In genomic region chr5:16465544-16466432, GRCh38 we compare ENCODE assay signal across 1 cellular context.
A peak's percentile ranks its signal among the peaks of the same experiment; 100 is the strongest.
TF ChIP-seq lines count a peak whose summit lies in the region.

A gene with protein sequence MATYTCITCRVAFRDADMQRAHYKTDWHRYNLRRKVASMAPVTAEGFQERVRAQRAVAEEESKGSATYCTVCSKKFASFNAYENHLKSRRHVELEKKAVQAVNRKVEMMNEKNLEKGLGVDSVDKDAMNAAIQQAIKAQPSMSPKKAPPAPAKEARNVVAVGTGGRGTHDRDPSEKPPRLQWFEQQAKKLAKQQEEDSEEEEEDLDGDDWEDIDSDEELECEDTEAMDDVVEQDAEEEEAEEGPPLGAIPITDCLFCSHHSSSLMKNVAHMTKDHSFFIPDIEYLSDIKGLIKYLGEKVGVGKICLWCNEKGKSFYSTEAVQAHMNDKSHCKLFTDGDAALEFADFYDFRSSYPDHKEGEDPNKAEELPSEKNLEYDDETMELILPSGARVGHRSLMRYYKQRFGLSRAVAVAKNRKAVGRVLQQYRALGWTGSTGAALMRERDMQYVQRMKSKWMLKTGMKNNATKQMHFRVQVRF (minus strand): TSS chr5:16465800. CDS start chr5:16465665, 135 bp downstream.

TF ChIP-seq in HepG2, 621 proteins besides CTCF, POLR2A, EP300 and RAD21 (continued from another document and continues in another):
- TF ChIP-seq, protein P1, sequence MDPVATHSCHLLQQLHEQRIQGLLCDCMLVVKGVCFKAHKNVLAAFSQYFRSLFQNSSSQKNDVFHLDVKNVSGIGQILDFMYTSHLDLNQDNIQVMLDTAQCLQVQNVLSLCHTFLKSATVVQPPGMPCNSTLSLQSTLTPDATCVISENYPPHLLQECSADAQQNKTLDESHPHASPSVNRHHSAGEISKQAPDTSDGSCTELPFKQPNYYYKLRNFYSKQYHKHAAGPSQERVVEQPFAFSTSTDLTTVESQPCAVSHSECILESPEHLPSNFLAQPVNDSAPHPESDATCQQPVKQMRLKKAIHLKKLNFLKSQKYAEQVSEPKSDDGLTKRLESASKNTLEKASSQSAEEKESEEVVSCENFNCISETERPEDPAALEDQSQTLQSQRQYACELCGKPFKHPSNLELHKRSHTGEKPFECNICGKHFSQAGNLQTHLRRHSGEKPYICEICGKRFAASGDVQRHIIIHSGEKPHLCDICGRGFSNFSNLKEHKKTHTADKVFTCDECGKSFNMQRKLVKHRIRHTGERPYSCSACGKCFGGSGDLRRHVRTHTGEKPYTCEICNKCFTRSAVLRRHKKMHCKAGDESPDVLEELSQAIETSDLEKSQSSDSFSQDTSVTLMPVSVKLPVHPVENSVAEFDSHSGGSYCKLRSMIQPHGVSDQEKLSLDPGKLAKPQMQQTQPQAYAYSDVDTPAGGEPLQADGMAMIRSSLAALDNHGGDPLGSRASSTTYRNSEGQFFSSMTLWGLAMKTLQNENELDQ (CRISPR knock-in tag; IDR thresholded peaks at IDR 0.05; ENCODE audit: borderline replicate concordance) = no peak
- TF ChIP-seq TEAD3 (CRISPR knock-in tag; optimal IDR thresholded peaks at IDR 0.05; ENCODE audit: borderline replicate concordance) (peak; percentile 52), RCOR2 (CRISPR knock-in tag; IDR thresholded peaks at IDR 0.05) (no peak), HNRNPLL (IDR thresholded peaks at IDR 0.05; ENCODE audit: low read depth, low read length, poor library complexity, severe bottlenecking) (peak; percentile 80), ZNF101 (CRISPR knock-in tag; IDR thresholded peaks at IDR 0.05; ENCODE audit: borderline replicate concordance, low read depth) (peak; percentile 65; the same call in 1 of the 2 replicates), THAP11 (CRISPR knock-in tag; IDR thresholded peaks at IDR 0.05) (peak; percentile 91), ZBTB3 (CRISPR knock-in tag; IDR thresholded peaks at IDR 0.05; ENCODE audit: borderline replicate concordance, low read depth) (no peak), TP53 (CRISPR knock-in tag; conservative IDR thresholded peaks at IDR 0.05) (peak; percentile 35; the same call in 1 of the 2 replicates), SETDB1 (CRISPR knock-in tag; IDR thresholded peaks at IDR 0.05; ENCODE audit: borderline replicate concordance) (no peak; the same call in 1 of the 2 replicates), ELF4 (CRISPR knock-in tag; IDR thresholded peaks at IDR 0.05; ENCODE audit: borderline replicate concordance) (peak; percentile 96), ZFP90 (CRISPR knock-in tag; IDR thresholded peaks at IDR 0.05; ENCODE audit: borderline replicate concordance) (peak; percentile 84; the same call in 1 of the 2 replicates), PRMT3 (CRISPR knock-in tag; IDR thresholded peaks at IDR 0.05; ENCODE audit: borderline replicate concordance, low read depth) (peak; percentile 36; the same call in 1 of the 2 replicates), ZNF674 (CRISPR knock-in tag; IDR thresholded peaks at IDR 0.05; ENCODE audit: low read depth) (peak; percentile 78; the same call in 1 of the 2 replicates), ZNF780A (CRISPR knock-in tag; IDR thresholded peaks at IDR 0.05) (no peak; the same call in 1 of the 2 replicates), CHD4 (IDR thresholded peaks at IDR 0.05; ENCODE audit: borderline replicate concordance, low read length) (no peak), CAMTA2 (CRISPR knock-in tag; IDR thresholded peaks at IDR 0.05; ENCODE audit: borderline replicate concordance) (no peak), GTF2F1 (IDR thresholded peaks at IDR 0.05; ENCODE audit: low read length) (0 out of 2 replicates have a peak, but pooled peaks have one; percentile 36), BCL6 (CRISPR knock-in tag; IDR thresholded peaks at IDR 0.05) (0 out of 2 replicates have a peak, but pooled peaks have one; percentile 38), CENPT (CRISPR knock-in tag; IDR thresholded peaks at IDR 0.05; ENCODE audit: low read depth) (no peak; the same call in 1 of the 2 replicates), ZNF24 (IDR thresholded peaks at IDR 0.05) (no peak), MIER3 (CRISPR knock-in tag; IDR thresholded peaks at IDR 0.05; ENCODE audit: borderline replicate concordance) (no peak), TIGD3 (CRISPR knock-in tag; IDR thresholded peaks at IDR 0.05; ENCODE audit: borderline replicate concordance) (no peak; the same call in 1 of the 2 replicates), FIP1L1 (IDR thresholded peaks at IDR 0.05; ENCODE audit: borderline replicate concordance, insufficient read depth, low read depth, low read length) (no peak), MTA1 (CRISPR knock-in tag; IDR thresholded peaks at IDR 0.05; ENCODE audit: borderline replicate concordance) (no peak; the same call in 1 of the 2 replicates), ZNF274 (CRISPR knock-in tag; IDR thresholded peaks at IDR 0.05) (no peak; the same call in none of the 2 replicates), ZMAT3 (CRISPR knock-in tag; conservative IDR thresholded peaks at IDR 0.05) (peak; percentile 64), HNRNPL (IDR thresholded peaks at IDR 0.05; ENCODE audit: low read depth, low read length) (no peak), SNRNP70 (IDR thresholded peaks at IDR 0.05; ENCODE audit: low read depth, low read length) (no peak), CEBPZ (IDR thresholded peaks at IDR 0.05; ENCODE audit: low read length) (no peak), ZFP82 (CRISPR knock-in tag; IDR thresholded peaks at IDR 0.05; ENCODE audit: borderline replicate concordance) (0 out of 2 replicates have a peak, but pooled peaks have one; percentile 75), KLF11 (CRISPR knock-in tag; IDR thresholded peaks at IDR 0.05) (peak; percentile 34; the same call in 1 of the 2 replicates), ZNF136 (CRISPR knock-in tag; IDR thresholded peaks at IDR 0.05; ENCODE audit: low read depth) (no peak), SAP130 (CRISPR knock-in tag; IDR thresholded peaks at IDR 0.05; ENCODE audit: low read depth) (peak; percentile 98), HOXD1 (CRISPR knock-in tag; IDR thresholded peaks at IDR 0.05) (peak; percentile 46; the same call in 1 of the 2 replicates), ESRRA (CRISPR knock-in tag; IDR thresholded peaks at IDR 0.05; ENCODE audit: low read depth) (peak; percentile 25; the same call in 1 of the 2 replicates), ZSCAN12 (CRISPR knock-in tag; IDR thresholded peaks at IDR 0.05) (no peak)
- TF ChIP-seq, protein P2, sequence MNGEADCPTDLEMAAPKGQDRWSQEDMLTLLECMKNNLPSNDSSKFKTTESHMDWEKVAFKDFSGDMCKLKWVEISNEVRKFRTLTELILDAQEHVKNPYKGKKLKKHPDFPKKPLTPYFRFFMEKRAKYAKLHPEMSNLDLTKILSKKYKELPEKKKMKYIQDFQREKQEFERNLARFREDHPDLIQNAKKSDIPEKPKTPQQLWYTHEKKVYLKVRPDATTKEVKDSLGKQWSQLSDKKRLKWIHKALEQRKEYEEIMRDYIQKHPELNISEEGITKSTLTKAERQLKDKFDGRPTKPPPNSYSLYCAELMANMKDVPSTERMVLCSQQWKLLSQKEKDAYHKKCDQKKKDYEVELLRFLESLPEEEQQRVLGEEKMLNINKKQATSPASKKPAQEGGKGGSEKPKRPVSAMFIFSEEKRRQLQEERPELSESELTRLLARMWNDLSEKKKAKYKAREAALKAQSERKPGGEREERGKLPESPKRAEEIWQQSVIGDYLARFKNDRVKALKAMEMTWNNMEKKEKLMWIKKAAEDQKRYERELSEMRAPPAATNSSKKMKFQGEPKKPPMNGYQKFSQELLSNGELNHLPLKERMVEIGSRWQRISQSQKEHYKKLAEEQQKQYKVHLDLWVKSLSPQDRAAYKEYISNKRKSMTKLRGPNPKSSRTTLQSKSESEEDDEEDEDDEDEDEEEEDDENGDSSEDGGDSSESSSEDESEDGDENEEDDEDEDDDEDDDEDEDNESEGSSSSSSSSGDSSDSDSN (CRISPR knock-in tag; IDR thresholded peaks at IDR 0.05) = peak; percentile 96
- TF ChIP-seq, protein P3, sequence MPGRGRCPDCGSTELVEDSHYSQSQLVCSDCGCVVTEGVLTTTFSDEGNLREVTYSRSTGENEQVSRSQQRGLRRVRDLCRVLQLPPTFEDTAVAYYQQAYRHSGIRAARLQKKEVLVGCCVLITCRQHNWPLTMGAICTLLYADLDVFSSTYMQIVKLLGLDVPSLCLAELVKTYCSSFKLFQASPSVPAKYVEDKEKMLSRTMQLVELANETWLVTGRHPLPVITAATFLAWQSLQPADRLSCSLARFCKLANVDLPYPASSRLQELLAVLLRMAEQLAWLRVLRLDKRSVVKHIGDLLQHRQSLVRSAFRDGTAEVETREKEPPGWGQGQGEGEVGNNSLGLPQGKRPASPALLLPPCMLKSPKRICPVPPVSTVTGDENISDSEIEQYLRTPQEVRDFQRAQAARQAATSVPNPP (CRISPR knock-in tag; IDR thresholded peaks at IDR 0.05) = peak; percentile 61; the same call in 1 of the 2 replicates
- TF ChIP-seq, protein P4, sequence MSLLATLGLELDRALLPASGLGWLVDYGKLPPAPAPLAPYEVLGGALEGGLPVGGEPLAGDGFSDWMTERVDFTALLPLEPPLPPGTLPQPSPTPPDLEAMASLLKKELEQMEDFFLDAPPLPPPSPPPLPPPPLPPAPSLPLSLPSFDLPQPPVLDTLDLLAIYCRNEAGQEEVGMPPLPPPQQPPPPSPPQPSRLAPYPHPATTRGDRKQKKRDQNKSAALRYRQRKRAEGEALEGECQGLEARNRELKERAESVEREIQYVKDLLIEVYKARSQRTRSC (CRISPR knock-in tag; IDR thresholded peaks at IDR 0.05; ENCODE audit: low read depth) = 0 out of 2 replicates have a peak, but pooled peaks have one; percentile 64
- TF ChIP-seq, protein P5, sequence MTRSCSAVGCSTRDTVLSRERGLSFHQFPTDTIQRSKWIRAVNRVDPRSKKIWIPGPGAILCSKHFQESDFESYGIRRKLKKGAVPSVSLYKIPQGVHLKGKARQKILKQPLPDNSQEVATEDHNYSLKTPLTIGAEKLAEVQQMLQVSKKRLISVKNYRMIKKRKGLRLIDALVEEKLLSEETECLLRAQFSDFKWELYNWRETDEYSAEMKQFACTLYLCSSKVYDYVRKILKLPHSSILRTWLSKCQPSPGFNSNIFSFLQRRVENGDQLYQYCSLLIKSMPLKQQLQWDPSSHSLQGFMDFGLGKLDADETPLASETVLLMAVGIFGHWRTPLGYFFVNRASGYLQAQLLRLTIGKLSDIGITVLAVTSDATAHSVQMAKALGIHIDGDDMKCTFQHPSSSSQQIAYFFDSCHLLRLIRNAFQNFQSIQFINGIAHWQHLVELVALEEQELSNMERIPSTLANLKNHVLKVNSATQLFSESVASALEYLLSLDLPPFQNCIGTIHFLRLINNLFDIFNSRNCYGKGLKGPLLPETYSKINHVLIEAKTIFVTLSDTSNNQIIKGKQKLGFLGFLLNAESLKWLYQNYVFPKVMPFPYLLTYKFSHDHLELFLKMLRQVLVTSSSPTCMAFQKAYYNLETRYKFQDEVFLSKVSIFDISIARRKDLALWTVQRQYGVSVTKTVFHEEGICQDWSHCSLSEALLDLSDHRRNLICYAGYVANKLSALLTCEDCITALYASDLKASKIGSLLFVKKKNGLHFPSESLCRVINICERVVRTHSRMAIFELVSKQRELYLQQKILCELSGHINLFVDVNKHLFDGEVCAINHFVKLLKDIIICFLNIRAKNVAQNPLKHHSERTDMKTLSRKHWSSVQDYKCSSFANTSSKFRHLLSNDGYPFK (CRISPR knock-in tag; IDR thresholded peaks at IDR 0.05; ENCODE audit: borderline replicate concordance) = peak; percentile 79
- TF ChIP-seq, protein P6, sequence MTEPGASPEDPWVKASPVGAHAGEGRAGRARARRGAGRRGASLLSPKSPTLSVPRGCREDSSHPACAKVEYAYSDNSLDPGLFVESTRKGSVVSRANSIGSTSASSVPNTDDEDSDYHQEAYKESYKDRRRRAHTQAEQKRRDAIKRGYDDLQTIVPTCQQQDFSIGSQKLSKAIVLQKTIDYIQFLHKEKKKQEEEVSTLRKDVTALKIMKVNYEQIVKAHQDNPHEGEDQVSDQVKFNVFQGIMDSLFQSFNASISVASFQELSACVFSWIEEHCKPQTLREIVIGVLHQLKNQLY (CRISPR knock-in tag; IDR thresholded peaks at IDR 0.05) = 0 out of 2 replicates have a peak, but pooled peaks have one; percentile 31
- TF ChIP-seq, protein P7, sequence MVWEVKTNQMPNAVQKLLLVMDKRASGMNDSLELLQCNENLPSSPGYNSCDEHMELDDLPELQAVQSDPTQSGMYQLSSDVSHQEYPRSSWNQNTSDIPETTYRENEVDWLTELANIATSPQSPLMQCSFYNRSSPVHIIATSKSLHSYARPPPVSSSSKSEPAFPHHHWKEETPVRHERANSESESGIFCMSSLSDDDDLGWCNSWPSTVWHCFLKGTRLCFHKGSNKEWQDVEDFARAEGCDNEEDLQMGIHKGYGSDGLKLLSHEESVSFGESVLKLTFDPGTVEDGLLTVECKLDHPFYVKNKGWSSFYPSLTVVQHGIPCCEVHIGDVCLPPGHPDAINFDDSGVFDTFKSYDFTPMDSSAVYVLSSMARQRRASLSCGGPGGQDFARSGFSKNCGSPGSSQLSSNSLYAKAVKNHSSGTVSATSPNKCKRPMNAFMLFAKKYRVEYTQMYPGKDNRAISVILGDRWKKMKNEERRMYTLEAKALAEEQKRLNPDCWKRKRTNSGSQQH (CRISPR knock-in tag; IDR thresholded peaks at IDR 0.05; ENCODE audit: low read depth) = no peak; the same call in 1 of the 2 replicates
